Comparison of ENCODE assay signal across 23 cellular contexts in genomic region chr13:50999641-51000040, GRCh38.
"Had no signal": no experiment of that assay in that cellular context is flagged by ENCODE, and none has a peak within 500 bp of the region (broad histone marks: within the 10 kb centered on the region; RNA-seq: fewer than 3 reads in every experiment).

No MANE protein-coding gene starts in this region.

- H3K4me1 ChIP-seq: left lung had no signal

- H3K36me3 Mint-ChIP-seq: activated CD8-positive, alpha-beta memory T cell treated with anti-CD3 and anti-CD28 coated beads, Interleukin-2, amount 10 ng/mL, durations not matched to agents 7 days and 5 days; activated naive CD8-positive, alpha-beta T cell treated with anti-CD3 and anti-CD28 coated beads for 36 hours; mesothelial cell of epicardium; WTC11 had no signal

- H3K27ac Mint-ChIP-seq: activated CD4-positive, alpha-beta memory T cell treated with anti-CD3 and anti-CD28 coated beads, Interleukin-2, amount 10 ng/mL, durations not matched to agents 7 days and 5 days; activated CD4-positive, alpha-beta T cell treated with anti-CD3 and anti-CD28 coated beads for 36 hours; activated CD8-positive, alpha-beta memory T cell treated with anti-CD3 and anti-CD28 coated beads, Interleukin-2, amount 10 ng/mL, durations not matched to agents 7 days and 5 days; activated naive CD8-positive, alpha-beta T cell treated with anti-CD3 and anti-CD28 coated beads for 36 hours; mesothelial cell of epicardium; stimulated activated naive CD8-positive, alpha-beta T cell treated with anti-CD3 and anti-CD28 coated beads, Interleukin-15, amount 100 ng/mL, for 72 hours; WTC11 had no signal

- H3K9me3 ChIP-seq: gastroesophageal sphincter, heart right ventricle, left lung, suprapubic skin, transverse colon, vagina had no signal

- H3K9me3 Mint-ChIP-seq: activated CD4-positive, alpha-beta memory T cell treated with anti-CD3 and anti-CD28 coated beads, Interleukin-2, amount 10 ng/mL, durations not matched to agents 7 days and 5 days; activated naive CD8-positive, alpha-beta T cell treated with anti-CD3 and anti-CD28 coated beads for 36 hours; central memory CD8-positive, alpha-beta T cell; mesothelial cell of epicardium; stimulated activated naive CD8-positive, alpha-beta T cell treated with anti-CD3 and anti-CD28 coated beads, Interleukin-15, amount 100 ng/mL, for 72 hours; WTC11 had no signal

- H3K4me3 Mint-ChIP-seq: activated CD4-positive, alpha-beta memory T cell treated with anti-CD3 and anti-CD28 coated beads, Interleukin-2, amount 10 ng/mL, durations not matched to agents 7 days and 5 days; activated CD4-positive, alpha-beta T cell treated with anti-CD3 and anti-CD28 coated beads for 36 hours; activated CD8-positive, alpha-beta memory T cell treated with anti-CD3 and anti-CD28 coated beads, Interleukin-2, amount 10 ng/mL, durations not matched to agents 7 days and 5 days; activated naive CD8-positive, alpha-beta T cell treated with anti-CD3 and anti-CD28 coated beads for 36 hours; central memory CD8-positive, alpha-beta T cell; mesothelial cell of epicardium; stimulated activated naive CD8-positive, alpha-beta T cell treated with anti-CD3 and anti-CD28 coated beads, Interleukin-15, amount 100 ng/mL, for 72 hours; WTC11 had no signal

- H3K4me1 Mint-ChIP-seq: activated CD4-positive, alpha-beta memory T cell treated with anti-CD3 and anti-CD28 coated beads, Interleukin-2, amount 10 ng/mL, durations not matched to agents 7 days and 5 days; activated CD4-positive, alpha-beta T cell treated with anti-CD3 and anti-CD28 coated beads for 36 hours; activated CD8-positive, alpha-beta memory T cell treated with anti-CD3 and anti-CD28 coated beads, Interleukin-2, amount 10 ng/mL, durations not matched to agents 7 days and 5 days; activated naive CD8-positive, alpha-beta T cell treated with anti-CD3 and anti-CD28 coated beads for 36 hours; central memory CD8-positive, alpha-beta T cell; stimulated activated naive CD8-positive, alpha-beta T cell treated with anti-CD3 and anti-CD28 coated beads, Interleukin-15, amount 100 ng/mL, for 72 hours had no signal

- H3K27me3 ChIP-seq: gastroesophageal sphincter, left lung, suprapubic skin, transverse colon, vagina had no signal

- FAIRE-seq: TTC549 had no signal

- H3K4me3 ChIP-seq: gastroesophageal sphincter, heart right ventricle, left lung, skin epidermis, suprapubic skin, transverse colon, vagina had no signal

- DNase-seq: activated CD4-positive, alpha-beta memory T cell treated with anti-CD3 and anti-CD28 coated beads, Interleukin-2, amount 10 ng/mL, durations not matched to agents 7 days and 5 days; activated CD4-positive, alpha-beta T cell treated with anti-CD3 and anti-CD28 coated beads for 36 hours; activated CD8-positive, alpha-beta memory T cell treated with anti-CD3 and anti-CD28 coated beads, Interleukin-2, amount 10 ng/mL, durations not matched to agents 7 days and 5 days; activated naive CD4-positive, alpha-beta T cell; activated naive CD8-positive, alpha-beta T cell treated with anti-CD3 and anti-CD28 coated beads for 36 hours; amniotic stem cell; effector CD4-positive, alpha-beta T cell; heart right ventricle; left lung; occipital lobe; retina; stimulated activated CD4-positive, alpha-beta T cell treated with anti-CD3 and anti-CD28 coated beads, Interleukin-15, amount 100 ng/mL, for 24 hours; stimulated activated CD4-positive, alpha-beta T cell treated with anti-CD3 and anti-CD28 coated beads, Interleukin-4, amount 100 ng/mL, for 1 hour; stimulated activated naive CD8-positive, alpha-beta T cell treated with anti-CD3 and anti-CD28 coated beads, Interleukin-15, amount 100 ng/mL, for 72 hours; transverse colon had no signal

- H3K36me3 ChIP-seq: gastroesophageal sphincter, heart right ventricle, left lung, suprapubic skin, transverse colon, vagina had no signal

- H3K27ac ChIP-seq: gastroesophageal sphincter, heart right ventricle, left lung, suprapubic skin, transverse colon, vagina had no signal
